ENCODE assay signal across 8 cellular contexts in the genomic region with DNA sequence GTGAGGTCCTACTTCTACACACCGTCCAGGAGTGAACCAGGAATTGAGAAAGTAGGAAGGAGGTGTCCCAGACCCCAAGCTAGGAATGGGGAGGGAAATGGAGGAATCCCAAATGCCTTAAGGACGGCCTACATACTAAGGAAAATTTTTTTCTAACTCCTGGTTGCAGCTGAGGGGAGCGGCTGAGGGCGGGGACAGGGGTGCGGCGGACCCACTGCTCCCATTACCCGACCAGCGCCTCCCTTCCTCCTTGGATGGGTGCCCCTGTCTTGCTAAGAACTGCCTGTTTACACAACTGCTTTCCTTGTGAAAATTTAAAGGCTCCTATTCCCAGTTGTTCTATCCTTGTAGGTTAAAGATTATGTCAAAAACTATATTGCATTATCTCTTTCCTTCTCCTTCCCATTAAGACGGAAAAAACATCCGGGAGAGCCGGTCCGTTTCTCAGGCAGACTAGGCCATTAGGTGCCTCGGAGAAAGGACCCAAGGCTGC. TPM values are rescaled to one million over a fixed set of nuclear protein-coding genes. Genes with fewer than 3 reads are reported as not detected.
DNase-seq lines count a peak whose midpoint lies in the region; ATAC-seq, FAIRE-seq and TF ChIP-seq lines count a peak whose summit lies in the region.

No MANE protein-coding gene starts in this region.

- H3K27ac ChIP-seq in SJSA1 (peak overlapping the region; percentile 49), cingulate gyrus (ENCODE audit: low read depth, low read length) (peak overlapping the region; percentile 99), left lung (peak overlapping the region; percentile 92 to 98), subcutaneous abdominal adipose tissue (ENCODE audit: low read depth, low read length) (peak overlapping the region; percentile 100)

- peaks cover 23% of the 10 kb centered on the region for H3K4me1 ChIP-seq in SJSA1 (replicated peaks)
- peaks cover 22 to 60% of the 10 kb centered on the region in 2 donors for H3K4me1 ChIP-seq in left lung
- peaks cover 20 to 49% (median 40%) of the 10 kb centered on the region in 5 donors for H3K4me1 ChIP-seq in subcutaneous abdominal adipose tissue (ENCODE audit: control insufficient read depth in 5 of 5, insufficient read depth in 5 of 5, low read length in 5 of 5)

- peak; percentile 30 for ATAC-seq in left lung

- no peak for TF ChIP-seq POLR2A in H54 (IDR thresholded peaks at IDR 0.05; ENCODE audit: low read depth, low read length)

- intact Hi-C loops in left lung (cut with DNase I): no loop called here

- no peaks in the 10 kb centered on the region for H3K9me3 ChIP-seq in SJSA1 (replicated peaks)
- no peaks in the 10 kb centered on the region for H3K9me3 ChIP-seq in left lung
- H3K9me3 ChIP-seq in subcutaneous abdominal adipose tissue (ENCODE audit: control insufficient read depth in 5 of 5, low read length in 5 of 5): no peaks in the 10 kb centered on the region

- H3K9ac ChIP-seq in subcutaneous abdominal adipose tissue (ENCODE audit: low read length in 5 of 5): peak overlapping the region; percentile 75 to 100 (median 83)

- H3K36me3 ChIP-seq in SJSA1 (peaks cover 7% of the 10 kb centered on the region), left lung (no peaks in the 10 kb centered on the region), subcutaneous abdominal adipose tissue (ENCODE audit: control insufficient read depth in 5 of 5, insufficient read depth in 5 of 5, low read length in 5 of 5) (no peaks in the 10 kb centered on the region)

- DNase-seq in DMS 273 treated with DMSO at 0.1 percent for 48 hours (lab: John Stamatoyannopoulos, UW) (peak; percentile 94), H54 (ENCODE audit: insufficient read length, low spot score) (peak; percentile 68), SJSA1 (ENCODE audit: low read depth in 1 of 2, low spot score in 2 of 2) (peak in 1 of 2 experiments; percentile 73), left lung (peak; percentile 90 to 91), NCI-H2107 (lab: John Stamatoyannopoulos, UW) (no peak), islet precursor cell (no peak)

- FAIRE-seq in H54 (lab: Jason Lieb, UNC): no peak

- no peaks in the 10 kb centered on the region for H3K27me3 ChIP-seq in SJSA1 (replicated peaks)
- no peaks in the 10 kb centered on the region for H3K27me3 ChIP-seq in left lung
- peaks cover 0 to 6% (median 0%) of the 10 kb centered on the region in 5 donors for H3K27me3 ChIP-seq in subcutaneous abdominal adipose tissue (ENCODE audit: control insufficient read depth in 5 of 5, insufficient read depth in 4 of 5, low read length in 5 of 5)

- no peak for TF ChIP-seq CTCF in left lung (IDR thresholded peaks at IDR 0.05)

- H3K4me3 ChIP-seq in SJSA1: peak overlapping the region; percentile 57
- peak overlapping the region; percentile 19 to 62 for H3K4me3 ChIP-seq in left lung
- peak overlapping the region; percentile 72 to 87 (median 79) for H3K4me3 ChIP-seq in subcutaneous abdominal adipose tissue (ENCODE audit: low read depth in 1 of 5, low read length in 5 of 5)

RNA-seq across cellular contexts. Expression of gene HSPA1B, which starts 0.7 kb away (rescaled TPM):
- 218 and 257 TPM in 2 replicates for total RNA-seq in SJSA1 (2014; rRNA removed; shearing (Covaris generic))
- 100 to 1,000 TPM; 104 to 180 TPM for total RNA-seq in left lung

RNA-seq across cellular contexts. Expression of gene HSPA1A, which starts 11.5 kb away (rescaled TPM):
- total RNA-seq in SJSA1 (2014; rRNA removed; shearing (Covaris generic)): 211 and 214 TPM in 2 replicates
- 100 to 1,000 TPM; 155 to 205 TPM for total RNA-seq in left lung

RNA-seq across cellular contexts. Expression of gene HSPA1L, which starts 11.8 kb away (rescaled TPM):
- total RNA-seq in SJSA1 (2014; rRNA removed; shearing (Covaris generic)): 0.78 and 0.87 TPM in 2 replicates
- total RNA-seq in left lung: 1 to 10 TPM in 1 of 2 donors, under 1 TPM in 1; 0.99 to 1.2 TPM

RNA-seq across cellular contexts. Expression of gene LSM2, which starts 20.1 kb away (rescaled TPM):
- total RNA-seq in SJSA1 (2014; rRNA removed; shearing (Covaris generic)): 72.6 and 89.4 TPM in 2 replicates
- 10 to 100 TPM; 38.7 to 51.5 TPM for total RNA-seq in left lung

RNA-seq across cellular contexts. Expression of gene VARS1, which starts 31.3 kb away (rescaled TPM):
- total RNA-seq in SJSA1 (2014; rRNA removed; shearing (Covaris generic)): 23.1 and 39.5 TPM in 2 replicates
- 100 to 1,000 TPM in 1 of 2 donors, 10 to 100 TPM in 1; 43.6 to 103 TPM for total RNA-seq in left lung

Comparison
In these comparisons a context has a peak if more than half of its experiments do, and no peak if none do; other contexts are left out.
1. DNase-seq: peak in DMS 273 treated with DMSO at 0.1 percent for 48 hours (single experiment), H54 (single experiment) and left lung (2 of 2); none in NCI-H2107 (single experiment) and islet precursor cell (single experiment).
2. H3K27ac ChIP-seq: peak in every context shown above with its lines; median percentile 100 in subcutaneous abdominal adipose tissue; 99 in cingulate gyrus; 95 in left lung; 49 in SJSA1.
3. Peak in every context shown above with its lines, with median percentiles within 50 percentile points of each other: H3K4me3 ChIP-seq.